1 cellular context compared by ENCODE assay signal in the genomic region with DNA sequence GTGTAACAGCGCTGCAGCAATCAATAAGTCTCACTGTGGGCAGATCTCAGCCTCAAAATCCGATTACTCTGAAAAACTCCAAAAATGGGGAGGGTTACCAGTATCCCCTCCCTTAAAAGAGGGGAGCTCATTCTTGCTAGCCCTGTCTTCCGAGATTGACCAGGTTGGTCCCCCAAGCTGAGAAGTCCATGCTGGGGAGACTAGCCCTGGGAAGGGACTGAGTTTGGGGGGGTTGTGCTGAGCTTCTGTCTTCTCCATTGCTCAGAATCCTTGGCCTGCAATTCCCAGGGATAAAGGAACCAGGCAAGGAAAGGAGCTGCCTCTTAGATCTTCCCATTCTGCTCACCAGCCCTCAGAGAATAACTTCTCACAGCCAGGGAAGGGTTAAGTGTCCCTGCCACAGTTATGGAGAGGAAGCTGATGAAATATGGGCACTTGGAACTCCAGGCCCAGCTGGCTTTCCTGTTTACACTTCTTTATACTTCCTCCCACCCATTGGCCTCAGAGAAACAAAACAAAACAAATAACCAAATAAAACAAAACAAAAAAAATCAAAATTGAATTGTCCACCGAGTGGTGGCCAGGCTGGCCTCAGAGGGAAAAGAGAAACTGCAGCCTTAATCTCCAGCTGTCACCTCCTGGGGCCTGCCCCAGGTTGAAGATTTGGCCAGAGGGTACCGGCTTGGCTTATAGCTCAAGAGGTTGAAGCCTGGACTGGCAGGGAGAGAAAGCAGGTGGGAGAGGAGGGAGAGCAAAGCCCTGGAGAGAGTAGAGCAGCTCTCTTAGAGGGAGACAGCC.
TF ChIP-seq lines count a peak whose summit lies in the region.

No MANE protein-coding gene starts in this region.

TF ChIP-seq in H1, 55 proteins besides CTCF, POLR2A, EP300 and RAD21:
- TF ChIP-seq KDM5A (IDR thresholded peaks at IDR 0.05; ENCODE audit: low read length) (no peak), SUZ12 (IDR thresholded peaks at IDR 0.05; ENCODE audit: low read length) (peak; percentile 35; the same call in 1 of the 2 replicates), RNF2 (IDR thresholded peaks at IDR 0.05; ENCODE audit: borderline replicate concordance, low read depth, low read length, missing control alignments, poor library complexity, severe bottlenecking) (peak; percentile 74)
